ENCODE assay signal across 16 cellular contexts in genomic region chrX:124504106-124504983, GRCh38.
DNase-seq lines count a peak whose midpoint lies in the region; ATAC-seq, FAIRE-seq and TF ChIP-seq lines count a peak whose summit lies in the region.
"Had no signal": no experiment of that assay in that cellular context is flagged by ENCODE, and none has a peak within 500 bp of the region (broad histone marks: within the 10 kb centered on the region; RNA-seq: fewer than 3 reads in every experiment).

No MANE protein-coding gene starts in this region.

- no peaks in the 10 kb centered on the region for H4K20me1 ChIP-seq in HepG2 (ENCODE audit: insufficient read depth, low read length)

- intact Hi-C loops in HepG2 (cut with micrococcal nuclease; ENCODE audit: unreplicated experiment), result no loop called here

- DNase-seq in fibroblast of gingiva (ENCODE audit: low read depth) (peak; percentile 72), HepG2 (ENCODE audit: low spot score) (no peak), HTR-8/SVneo (ENCODE audit: insufficient read length, low spot score) (no peak), retina (no peak)
- no peak for DNase-seq in effector memory CD4-positive, alpha-beta T cell
- DNase-seq: activated CD4-positive, alpha-beta T cell treated with anti-CD3 and anti-CD28 coated beads for 4 hours; activated gamma-delta T cell; caudate nucleus; CD8-positive, alpha-beta T cell; NCI-H2081 treated with DMSO at 0.1 percent for 48 hours; stimulated activated naive CD4-positive, alpha-beta T cell treated with Interleukin-2 at 50 U/mL for 16 hours had no signal

- H3K9ac ChIP-seq in HepG2 (ENCODE audit: insufficient read depth, low read depth, low read length), result no peak overlapping the region
- H3K9ac ChIP-seq: parathyroid adenoma had no signal

- TF ChIP-seq CTCF in HepG2 (CRISPR knock-in tag; IDR thresholded peaks at IDR 0.05), result no peak

- H3K4me3 ChIP-seq in effector memory CD4-positive, alpha-beta T cell (ENCODE audit: insufficient read depth, low read depth, low read length, poor library complexity, severe bottlenecking), result no peak overlapping the region
- H3K4me3 ChIP-seq in HepG2 (replicated peaks in 1 of 3; ENCODE audit: insufficient read depth in 1 of 3, low read depth in 2 of 3, low read length in 3 of 3), result no peak overlapping the region
- H3K4me3 ChIP-seq: K562 had no signal

- TF ChIP-seq EP300 in HepG2 (IDR thresholded peaks at IDR 0.05; ENCODE audit: low read depth in 2 of 2, low read length in 2 of 2) (no peak), HepG2 (CRISPR knock-in tag; IDR thresholded peaks at IDR 0.05; ENCODE audit: borderline replicate concordance) (no peak)

- POLR2A ChIA-PET in HepG2 (lab: Yijun Ruan, JAX), result no interaction called here

- H3K79me2 ChIP-seq in HepG2 (ENCODE audit: insufficient read depth, low read length), result no peaks in the 10 kb centered on the region
- H3K79me2 ChIP-seq: parathyroid adenoma had no signal

- no peaks in the 10 kb centered on the region for H3K36me3 ChIP-seq in effector memory CD4-positive, alpha-beta T cell (ENCODE audit: control insufficient read depth, insufficient read depth, low read length)
- no peaks in the 10 kb centered on the region for H3K36me3 ChIP-seq in HepG2 (replicated peaks in 1 of 2; ENCODE audit: control insufficient read depth in 1 of 2, insufficient read depth in 2 of 2, low read length in 2 of 2)

- no peak for TF ChIP-seq RAD21 in HepG2 (CRISPR knock-in tag; IDR thresholded peaks at IDR 0.05)

- no peaks in the 10 kb centered on the region for H3K27me3 ChIP-seq in effector memory CD4-positive, alpha-beta T cell (replicated peaks; ENCODE audit: control insufficient read depth, insufficient read depth, low read length, poor library complexity, severe bottlenecking)
- H3K27me3 ChIP-seq in HepG2 (ENCODE audit: control insufficient read depth in 1 of 2, insufficient read depth in 2 of 2, low read length in 2 of 2), result no peaks in the 10 kb centered on the region

- TF ChIP-seq POLR2A in HepG2 (IDR thresholded peaks at IDR 0.05; ENCODE audit: insufficient read depth in 1 of 2, low read depth in 2 of 2, low read length in 2 of 2), result no peak

- in situ Hi-C loops in HepG2 (cut with HindIII; ENCODE audit: extremely low pct_ligation_motif_present, low pct_unique_long_range_greater_than_20kb), result no loop called here

- no peaks in the 10 kb centered on the region for H3K9me3 ChIP-seq in effector memory CD4-positive, alpha-beta T cell (ENCODE audit: control insufficient read depth, low read length)
- H3K9me3 ChIP-seq in HepG2 (ENCODE audit: low read length), result no peaks in the 10 kb centered on the region

- no peak overlapping the region for H3K27ac ChIP-seq in effector memory CD4-positive, alpha-beta T cell (ENCODE audit: insufficient read depth, low read length, poor library complexity, severe bottlenecking)
- H3K27ac ChIP-seq in HepG2 (ENCODE audit: extremely low read length, insufficient read depth, low read length), result no peak overlapping the region
- H3K27ac ChIP-seq: parathyroid adenoma had no signal

- ATAC-seq in GM18858 (IDR thresholded peaks at IDR 0.05; ENCODE audit: unreplicated experiment), result peak; percentile 92
- ATAC-seq in GM21528 (IDR thresholded peaks at IDR 0.05; ENCODE audit: low FRiP score, unreplicated experiment), result peak; percentile 82
- ATAC-seq in HG03064 (IDR thresholded peaks at IDR 0.05; ENCODE audit: low read depth, unreplicated experiment), result peak; percentile 61
- no peak for ATAC-seq in HepG2
- ATAC-seq: CD8-positive, alpha-beta T cell; K562 had no signal

- no TSS peak for BruUV-seq in HepG2 (replicated peaks; lab: Mats Ljungman, UMichigan)

- no peak overlapping the region for H3K4me2 ChIP-seq in HepG2 (ENCODE audit: low read depth, low read length)

- no peak for FAIRE-seq in HepG2 (lab: Jason Lieb, UNC)
- no peak for FAIRE-seq in HTR-8/SVneo (lab: Jason Lieb, UNC)
- FAIRE-seq: K562 had no signal

- H3K4me1 ChIP-seq in effector memory CD4-positive, alpha-beta T cell (ENCODE audit: control insufficient read depth, insufficient read depth, low read length, poor library complexity, severe bottlenecking), result no peaks in the 10 kb centered on the region
- no peaks in the 10 kb centered on the region for H3K4me1 ChIP-seq in HepG2 (ENCODE audit: insufficient read depth, low read length)
- H3K4me1 ChIP-seq: parathyroid adenoma had no signal

- 0% methylated on average over 4 of the region's 7 CpGs for WGBS in HepG2 (ENCODE audit: low lambda C conversion rate)

- CTCF ChIA-PET in HepG2 (lab: Yijun Ruan, JAX; ENCODE audit: low intra/inter-chr PET ratio, low total read pairs), result no interaction called here

- H2AFZ ChIP-seq in HepG2 (ENCODE audit: low read length), result no peak overlapping the region
- H2AFZ ChIP-seq: parathyroid adenoma had no signal

TF ChIP-seq in HepG2, 621 proteins besides CTCF, POLR2A, EP300 and RAD21 (continues in another document):
- TF ChIP-seq ZBTB1 (CRISPR knock-in tag; IDR thresholded peaks at IDR 0.05; ENCODE audit: borderline replicate concordance) (no peak), ZFYVE20 (CRISPR knock-in tag; IDR thresholded peaks at IDR 0.05; ENCODE audit: borderline replicate concordance, low read depth) (no peak), ZFP91 (CRISPR knock-in tag; IDR thresholded peaks at IDR 0.05; ENCODE audit: borderline replicate concordance) (no peak), IKZF5 (CRISPR knock-in tag; IDR thresholded peaks at IDR 0.05) (no peak), YEATS4 (CRISPR knock-in tag; IDR thresholded peaks at IDR 0.05; ENCODE audit: borderline replicate concordance) (no peak), CENPX (CRISPR knock-in tag; IDR thresholded peaks at IDR 0.05) (no peak), EED (CRISPR knock-in tag; IDR thresholded peaks at IDR 0.05) (no peak), KDM1A (CRISPR knock-in tag; IDR thresholded peaks at IDR 0.05) (no peak)
- TF ChIP-seq, protein P1, sequence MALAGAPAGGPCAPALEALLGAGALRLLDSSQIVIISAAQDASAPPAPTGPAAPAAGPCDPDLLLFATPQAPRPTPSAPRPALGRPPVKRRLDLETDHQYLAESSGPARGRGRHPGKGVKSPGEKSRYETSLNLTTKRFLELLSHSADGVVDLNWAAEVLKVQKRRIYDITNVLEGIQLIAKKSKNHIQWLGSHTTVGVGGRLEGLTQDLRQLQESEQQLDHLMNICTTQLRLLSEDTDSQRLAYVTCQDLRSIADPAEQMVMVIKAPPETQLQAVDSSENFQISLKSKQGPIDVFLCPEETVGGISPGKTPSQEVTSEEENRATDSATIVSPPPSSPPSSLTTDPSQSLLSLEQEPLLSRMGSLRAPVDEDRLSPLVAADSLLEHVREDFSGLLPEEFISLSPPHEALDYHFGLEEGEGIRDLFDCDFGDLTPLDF (CRISPR knock-in tag; IDR thresholded peaks at IDR 0.05), result no peak
- TF ChIP-seq, protein P2, sequence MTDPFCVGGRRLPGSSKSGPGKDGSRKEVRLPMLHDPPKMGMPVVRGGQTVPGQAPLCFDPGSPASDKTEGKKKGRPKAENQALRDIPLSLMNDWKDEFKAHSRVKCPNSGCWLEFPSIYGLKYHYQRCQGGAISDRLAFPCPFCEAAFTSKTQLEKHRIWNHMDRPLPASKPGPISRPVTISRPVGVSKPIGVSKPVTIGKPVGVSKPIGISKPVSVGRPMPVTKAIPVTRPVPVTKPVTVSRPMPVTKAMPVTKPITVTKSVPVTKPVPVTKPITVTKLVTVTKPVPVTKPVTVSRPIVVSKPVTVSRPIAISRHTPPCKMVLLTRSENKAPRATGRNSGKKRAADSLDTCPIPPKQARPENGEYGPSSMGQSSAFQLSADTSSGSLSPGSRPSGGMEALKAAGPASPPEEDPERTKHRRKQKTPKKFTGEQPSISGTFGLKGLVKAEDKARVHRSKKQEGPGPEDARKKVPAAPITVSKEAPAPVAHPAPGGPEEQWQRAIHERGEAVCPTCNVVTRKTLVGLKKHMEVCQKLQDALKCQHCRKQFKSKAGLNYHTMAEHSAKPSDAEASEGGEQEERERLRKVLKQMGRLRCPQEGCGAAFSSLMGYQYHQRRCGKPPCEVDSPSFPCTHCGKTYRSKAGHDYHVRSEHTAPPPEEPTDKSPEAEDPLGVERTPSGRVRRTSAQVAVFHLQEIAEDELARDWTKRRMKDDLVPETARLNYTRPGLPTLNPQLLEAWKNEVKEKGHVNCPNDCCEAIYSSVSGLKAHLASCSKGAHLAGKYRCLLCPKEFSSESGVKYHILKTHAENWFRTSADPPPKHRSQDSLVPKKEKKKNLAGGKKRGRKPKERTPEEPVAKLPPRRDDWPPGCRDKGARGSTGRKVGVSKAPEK (CRISPR knock-in tag; IDR thresholded peaks at IDR 0.05; ENCODE audit: borderline replicate concordance), result no peak
